In genomic region chr11:103703954-103704353, GRCh38 we compare ENCODE assay signal across 20 cellular contexts.
DNase-seq lines count a peak whose midpoint lies in the region; ATAC-seq and TF ChIP-seq lines count a peak whose summit lies in the region.
"Had no signal": no experiment of that assay in that cellular context is flagged by ENCODE, and none has a peak within 500 bp of the region (broad histone marks: within the 10 kb centered on the region; RNA-seq: fewer than 3 reads in every experiment).

No MANE protein-coding gene starts in this region.

- H3K9me1 ChIP-seq in IMR-90 (ENCODE audit: insufficient read depth, low read length): peaks cover 4% of the 10 kb centered on the region

- no peaks in the 10 kb centered on the region for H3K36me3 Mint-ChIP-seq in HFFc6 (ENCODE audit: low read depth)
- H3K36me3 Mint-ChIP-seq: CD4-positive, CD25-positive, alpha-beta regulatory T cell; CD8-positive, alpha-beta T cell had no signal

- H3K18ac ChIP-seq in IMR-90 (ENCODE audit: low read depth, low read length): peak overlapping the region; percentile 69; the same call in 1 of the 2 replicates
- no peak overlapping the region for H3K18ac ChIP-seq in neuronal stem cell (ENCODE audit: low read length)

- H3K4me2 ChIP-seq in IMR-90 (ENCODE audit: low read depth, low read length): no peak overlapping the region
- H3K4me2 ChIP-seq in neuronal stem cell (ENCODE audit: insufficient read depth, low read length, poor library complexity, severe bottlenecking): no peak overlapping the region
- H3K4me2 ChIP-seq: BLaER1 had no signal

- H2AFZ ChIP-seq in IMR-90 (replicated peaks; ENCODE audit: low read length, poor library complexity): no peak overlapping the region
- H2AFZ ChIP-seq in neuronal stem cell (ENCODE audit: low read length): peak overlapping the region; percentile 2
- H2AFZ ChIP-seq: GM23248 had no signal

- H3K9me3 Mint-ChIP-seq in HFFc6: no peaks in the 10 kb centered on the region
- H3K9me3 Mint-ChIP-seq: CD8-positive, alpha-beta T cell had no signal

- H3K4me1 ChIP-seq in HEK293 (ENCODE audit: control insufficient read depth, insufficient read depth, low read length): no peaks in the 10 kb centered on the region
- peaks cover 12% of the 10 kb centered on the region for H3K4me1 ChIP-seq in IMR-90 (ENCODE audit: control insufficient read depth, insufficient read depth, low read length)
- no peaks in the 10 kb centered on the region for H3K4me1 ChIP-seq in neuronal stem cell (ENCODE audit: control insufficient read depth in 2 of 2, insufficient read depth in 1 of 2, low read depth in 1 of 2, low read length in 2 of 2)
- H3K4me1 ChIP-seq: BLaER1, Caco-2 had no signal

- no peak overlapping the region for H2BK12ac ChIP-seq in neuronal stem cell (ENCODE audit: low read length)

- H3K4ac ChIP-seq in IMR-90 (ENCODE audit: low read depth, low read length) (no peak overlapping the region), neuronal stem cell (ENCODE audit: low read length) (no peak overlapping the region)

- H2AK9ac ChIP-seq in IMR-90 (replicated peaks; ENCODE audit: low read depth, low read length, poor library complexity): no peak overlapping the region

- H2AK5ac ChIP-seq in IMR-90 (ENCODE audit: low read depth, low read length) (no peak overlapping the region), neuronal stem cell (ENCODE audit: low read depth, low read length) (no peak overlapping the region)

- no peak for TF ChIP-seq POLR2A in IMR-90 (IDR thresholded peaks at IDR 0.05; ENCODE audit: low read depth, low read length)

- no peak overlapping the region for H4K8ac ChIP-seq in IMR-90 (ENCODE audit: low read depth in 2 of 2, low read length in 2 of 2)
- no peak overlapping the region for H4K8ac ChIP-seq in neuronal stem cell (ENCODE audit: low read depth, low read length)

- dilution Hi-C loops in IMR-90 (cut with HindIII; ENCODE audit: low sequenced_read_pairs, unreplicated experiment): no loop called here

- H3K27me3 Mint-ChIP-seq in HFFc6 (ENCODE audit: insufficient read depth): no peaks in the 10 kb centered on the region
- H3K27me3 Mint-ChIP-seq: B cell had no signal

- H3K14ac ChIP-seq in IMR-90 (replicated peaks; ENCODE audit: low read depth, low read length): no peak overlapping the region
- H3K14ac ChIP-seq in neuronal stem cell (ENCODE audit: low read length): no peak overlapping the region

- WGBS in IMR-90 (ENCODE audit: extremely low coverage in 2 of 2, insufficient read length in 1 of 2), 2 experiments: 92% methylated on average over 2 of the region's 6 CpGs; no CpG with 5 or more reads in 1 of the 2 experiments
- no CpG with 5 or more reads among the region's 6 CpGs for WGBS in neuronal stem cell (ENCODE audit: extremely low coverage in 2 of 2, insufficient read length in 2 of 2, insufficient replicate concordance in 1 of 2), 2 donors

- no peak overlapping the region; the same call in 2 of the 3 replicates for H2BK15ac ChIP-seq in IMR-90 (ENCODE audit: low read depth, low read length)
- H2BK15ac ChIP-seq in neuronal stem cell (ENCODE audit: low read length): no peak overlapping the region

- ATAC-seq in IMR-90 (ENCODE audit: low read depth): no peak
- ATAC-seq: CD8-positive, alpha-beta T cell; GM12878; HCT116 had no signal

- DNase-seq in IMR-90 (no peak), neuronal stem cell (ENCODE audit: low spot score) (no peak), HFFc6 (no peak), AG20443 (ENCODE audit: low spot score) (no peak), HCEC 1CT (no peak)
- DNase-seq: Caco-2; CD4-positive, CD25-positive, alpha-beta regulatory T cell; CD8-positive, alpha-beta T cell; DMS 273 treated with DMSO at 0.1 percent for 48 hours; DMS79; EL; GDM1; GM23248; H7 had no signal

- peak overlapping the region; percentile 63; the same call in 1 of the 2 replicates for H4K5ac ChIP-seq in IMR-90 (ENCODE audit: low read depth, low read length)

- H2BK20ac ChIP-seq in IMR-90 (ENCODE audit: low read depth, low read length): no peak overlapping the region

- H3K56ac ChIP-seq in IMR-90 (ENCODE audit: extremely low read depth, insufficient read depth, low read length): no peak overlapping the region

- no peaks in the 10 kb centered on the region for H4K20me1 ChIP-seq in IMR-90 (ENCODE audit: insufficient read depth, low read length)
- H4K20me1 ChIP-seq: BLaER1 had no signal

- H3K27ac Mint-ChIP-seq in HFFc6: no peak overlapping the region
- H3K27ac Mint-ChIP-seq: B cell; CD8-positive, alpha-beta T cell had no signal

- H3K9ac ChIP-seq in IMR-90 (ENCODE audit: low read depth, low read length) (no peak overlapping the region), neuronal stem cell (ENCODE audit: low read depth, low read length, poor library complexity) (no peak overlapping the region)
- H3K9ac ChIP-seq: BLaER1, GM23248 had no signal

- no peak overlapping the region for H2BK5ac ChIP-seq in IMR-90 (ENCODE audit: low read depth, low read length, poor library complexity, severe bottlenecking)
- no peak overlapping the region for H2BK5ac ChIP-seq in neuronal stem cell (ENCODE audit: low read length)

- H3K27ac ChIP-seq in HEK293 (ENCODE audit: extremely low read depth, low read depth, low read length) (no peak overlapping the region), IMR-90 (ENCODE audit: insufficient read depth, low read length) (no peak overlapping the region), neuronal stem cell (replicated peaks; ENCODE audit: low read length) (no peak overlapping the region)
- H3K27ac ChIP-seq: BLaER1, C4-2B, GM23248 had no signal

- no peaks in the 10 kb centered on the region for H3K36me3 ChIP-seq in HEK293 (ENCODE audit: control insufficient read depth in 2 of 2, insufficient read depth in 1 of 2, low read length in 2 of 2)
- H3K36me3 ChIP-seq in IMR-90 (ENCODE audit: control insufficient read depth, insufficient read depth, low read length): no peaks in the 10 kb centered on the region
- no peaks in the 10 kb centered on the region for H3K36me3 ChIP-seq in neuronal stem cell (replicated peaks in 1 of 2; ENCODE audit: control insufficient read depth in 2 of 2, insufficient read depth in 2 of 2, low read length in 2 of 2)
- H3K36me3 ChIP-seq: BLaER1 had no signal

- no peak overlapping the region for H3K4me3 Mint-ChIP-seq in HFFc6
- H3K4me3 Mint-ChIP-seq: B cell; CD4-positive, CD25-positive, alpha-beta regulatory T cell; CD8-positive, alpha-beta T cell had no signal

- intact Hi-C loops in IMR-90 (cut with micrococcal nuclease): no loop called here

- TF ChIP-seq RAD21 in IMR-90 (IDR thresholded peaks at IDR 0.05; ENCODE audit: low read length): no peak

- POLR2A ChIA-PET in HEK293 (lab: Yijun Ruan, JAX) (no interaction called here), IMR-90 (lab: Charles Lee; ENCODE audit: unreplicated experiment) (no interaction called here)

- H3K23ac ChIP-seq in IMR-90 (ENCODE audit: low read depth, low read length): no peak overlapping the region
- no peak overlapping the region for H3K23ac ChIP-seq in neuronal stem cell (ENCODE audit: low read depth, low read length, poor library complexity)

- in situ Hi-C loops in IMR-90 (cut with MboI; ENCODE audit: low sequenced_read_pairs): no loop called here

- no TSS peak for BruUV-seq in IMR-90 (replicated peaks; lab: Mats Ljungman, UMichigan)

- H3K4me1 Mint-ChIP-seq in HFFc6 (ENCODE audit: low read depth): peaks cover 28% of the 10 kb centered on the region
- H3K4me1 Mint-ChIP-seq: B cell; CD4-positive, CD25-positive, alpha-beta regulatory T cell had no signal

- H3K79me1 ChIP-seq in IMR-90 (ENCODE audit: low read depth in 1 of 2, low read length in 2 of 2) (no peaks in the 10 kb centered on the region), neuronal stem cell (ENCODE audit: low read depth, low read length) (no peaks in the 10 kb centered on the region)

- H3K27me3 ChIP-seq in IMR-90 (ENCODE audit: control insufficient read depth, insufficient read depth, low read length): no peaks in the 10 kb centered on the region
- H3K27me3 ChIP-seq in neuronal stem cell (ENCODE audit: control insufficient read depth in 3 of 3, insufficient read depth in 3 of 3, low read depth in 1 of 3, low read length in 3 of 3): no peaks in the 10 kb centered on the region
- H3K27me3 ChIP-seq: BLaER1 had no signal

- H4K91ac ChIP-seq in IMR-90 (ENCODE audit: insufficient read depth, low read depth, low read length): no peak overlapping the region
- no peak overlapping the region for H4K91ac ChIP-seq in neuronal stem cell (ENCODE audit: low read depth, low read length, poor library complexity)

- CTCF ChIA-PET in HEK293 (lab: Yijun Ruan, JAX) (no interaction called here), IMR-90 (lab: Yijun Ruan, JAX) (no interaction called here)

- H3K4me3 ChIP-seq in HEK293 (ENCODE audit: low read depth, low read length): no peak overlapping the region
- H3K4me3 ChIP-seq in IMR-90 (ENCODE audit: insufficient read depth, low read depth, low read length): no peak overlapping the region
- H3K4me3 ChIP-seq in neuronal stem cell (ENCODE audit: low read length in 2 of 2): no peak overlapping the region
- H3K4me3 ChIP-seq: BLaER1, GM12878, GM23248 had no signal

- no peak overlapping the region for H2BK120ac ChIP-seq in IMR-90 (ENCODE audit: low read depth, low read length)
- no peak overlapping the region for H2BK120ac ChIP-seq in neuronal stem cell (ENCODE audit: low read depth, low read length)

- H3K9me3 ChIP-seq in HEK293 (ENCODE audit: control insufficient read depth, insufficient read depth, low read depth, low read length): no peaks in the 10 kb centered on the region
- no peaks in the 10 kb centered on the region; the same call in 1 of the 2 replicates for H3K9me3 ChIP-seq in IMR-90 (ENCODE audit: control insufficient read depth, insufficient read depth, low read length)
- H3K9me3 ChIP-seq in neuronal stem cell (replicated peaks in 1 of 2; ENCODE audit: control insufficient read depth in 2 of 2, insufficient read depth in 1 of 2, low read depth in 1 of 2, low read length in 2 of 2): peaks cover 0 to 7% of the 10 kb centered on the region in 2 donors
- H3K9me3 ChIP-seq: BLaER1, Caco-2 had no signal

- TF ChIP-seq CTCF in HEK293 (tag by site-specific recombination; IDR thresholded peaks at IDR 0.05) (no peak), IMR-90 (conservative IDR thresholded peaks at IDR 0.05; ENCODE audit: low read depth, low read length) (no peak), HFFc6 (IDR thresholded peaks at IDR 0.05) (no peak)

TF ChIP-seq in IMR-90, 13 proteins besides CTCF, POLR2A, EP300 and RAD21 (continues in another document):
- TF ChIP-seq MAFK (IDR thresholded peaks at IDR 0.05; ENCODE audit: low read depth, low read length): no peak
- no peak for TF ChIP-seq RFX5 (IDR thresholded peaks at IDR 0.05; ENCODE audit: low read depth, low read length)
- TF ChIP-seq CEBPB (IDR thresholded peaks at IDR 0.05; ENCODE audit: low read depth, low read length): no peak
- TF ChIP-seq RCOR1 (IDR thresholded peaks at IDR 0.05; ENCODE audit: insufficient replicate concordance, low read length): no peak
- TF ChIP-seq NFE2L2 (IDR thresholded peaks at IDR 0.05; ENCODE audit: low read depth, low read length): no peak
- no peak for TF ChIP-seq FOS (IDR thresholded peaks at IDR 0.05; ENCODE audit: low read depth, low read length)
- no peak for TF ChIP-seq CHD1 (IDR thresholded peaks at IDR 0.05; ENCODE audit: low read depth, low read length)
